Comparison of ENCODE assay signal across 11 cellular contexts in genomic region chr3:132432639-132433038, GRCh38. TPM values are rescaled to one million over a fixed set of nuclear protein-coding genes. Genes with fewer than 3 reads are reported as not detected.
A peak's percentile ranks its signal among the peaks of the same experiment; 100 is the strongest.
DNase-seq lines count a peak whose midpoint lies in the region; ATAC-seq, FAIRE-seq and TF ChIP-seq lines count a peak whose summit lies in the region.
"Had no signal": no experiment of that assay in that cellular context is flagged by ENCODE, and none has a peak within 500 bp of the region (broad histone marks: within the 10 kb centered on the region; RNA-seq: fewer than 3 reads in every experiment).

No MANE protein-coding gene starts in this region.

- no peak overlapping the region for H3K4me3 ChIP-seq in CD4-positive, CD25-positive, alpha-beta regulatory T cell (ENCODE audit: low read depth, low read length)
- H3K4me3 ChIP-seq in IMR-90 (ENCODE audit: insufficient read depth, low read depth, low read length) (no peak overlapping the region), left lung (no peak overlapping the region), kidney (ENCODE audit: low read length in 2 of 2) (no peak overlapping the region)

- H3K36me3 Mint-ChIP-seq in CD4-positive, CD25-positive, alpha-beta regulatory T cell, result no peaks in the 10 kb centered on the region

- no peak overlapping the region for H4K8ac ChIP-seq in IMR-90 (ENCODE audit: low read depth in 2 of 2, low read length in 2 of 2)

- peaks cover 15 to 46% (median 28%) of the 10 kb centered on the region in 4 donors for H3K4me1 Mint-ChIP-seq in CD4-positive, CD25-positive, alpha-beta regulatory T cell

- no peaks in the 10 kb centered on the region for H4K20me1 ChIP-seq in IMR-90 (ENCODE audit: insufficient read depth, low read length)

- no peak overlapping the region for H3K18ac ChIP-seq in IMR-90 (ENCODE audit: low read depth, low read length)

- H3K36me3 ChIP-seq in CD4-positive, CD25-positive, alpha-beta regulatory T cell (ENCODE audit: control insufficient read depth, insufficient read depth, low read length), result peaks cover 3% of the 10 kb centered on the region
- H3K36me3 ChIP-seq in IMR-90 (ENCODE audit: control insufficient read depth, insufficient read depth, low read length), result no peaks in the 10 kb centered on the region
- H3K36me3 ChIP-seq in left lung, result peaks cover 0 to 6% of the 10 kb centered on the region in 2 donors
- no peaks in the 10 kb centered on the region for H3K36me3 ChIP-seq in kidney (ENCODE audit: control insufficient read depth in 1 of 2, insufficient read depth in 2 of 2, low read length in 2 of 2)

- no peaks in the 10 kb centered on the region for H3K4me1 ChIP-seq in CD4-positive, CD25-positive, alpha-beta regulatory T cell (ENCODE audit: control insufficient read depth, insufficient read depth, low read length, poor library complexity, severe bottlenecking)
- H3K4me1 ChIP-seq in IMR-90 (ENCODE audit: control insufficient read depth, insufficient read depth, low read length) (peaks cover 4% of the 10 kb centered on the region), left lung (peaks cover 0 to 40% of the 10 kb centered on the region in 2 donors), kidney (ENCODE audit: control insufficient read depth in 1 of 2, insufficient read depth in 1 of 2, low read depth in 1 of 2, low read length in 2 of 2) (peaks cover 0 to 3% of the 10 kb centered on the region in 2 donors)

- H3K9me3 ChIP-seq in CD4-positive, CD25-positive, alpha-beta regulatory T cell (ENCODE audit: control insufficient read depth in 2 of 2, low read length in 2 of 2), result no peaks in the 10 kb centered on the region
- no peaks in the 10 kb centered on the region for H3K9me3 ChIP-seq in IMR-90 (ENCODE audit: control insufficient read depth, insufficient read depth, low read length)
- no peaks in the 10 kb centered on the region for H3K9me3 ChIP-seq in left lung
- no peaks in the 10 kb centered on the region for H3K9me3 ChIP-seq in kidney (ENCODE audit: control insufficient read depth in 1 of 2, low read length in 2 of 2)

- H3K4me2 ChIP-seq in IMR-90 (ENCODE audit: low read depth, low read length), result no peak overlapping the region; the same call in 1 of the 2 replicates

- no peak overlapping the region for H2AK9ac ChIP-seq in IMR-90 (replicated peaks; ENCODE audit: low read depth, low read length, poor library complexity)

- peaks cover 16 to 42% of the 10 kb centered on the region in 2 experiments for H3K79me1 ChIP-seq in IMR-90 (ENCODE audit: low read depth in 1 of 2, low read length in 2 of 2)

- no peak overlapping the region for H3K4me3 Mint-ChIP-seq in CD4-positive, CD25-positive, alpha-beta regulatory T cell
- H3K4me3 Mint-ChIP-seq: nephron had no signal

- H4K5ac ChIP-seq in IMR-90 (ENCODE audit: low read depth, low read length), result no peak overlapping the region

- no peak overlapping the region for H3K4ac ChIP-seq in IMR-90 (ENCODE audit: low read depth, low read length)

- in situ Hi-C loops in IMR-90 (cut with MboI; ENCODE audit: low sequenced_read_pairs), result loop anchor here (25.0 kb wide), 2 partner anchors 855 to 1470 kb away; no protein-coding TSS in a partner anchor

- no peak overlapping the region for H3K23ac ChIP-seq in IMR-90 (ENCODE audit: low read depth, low read length)

- peak in 2 of 3 donors; percentile 4 to 59 for DNase-seq in CD4-positive, CD25-positive, alpha-beta regulatory T cell
- DNase-seq in IMR-90, result peak; percentile 93
- DNase-seq in amniotic epithelial cell (ENCODE audit: low read depth), result peak; percentile 90
- DNase-seq in left lung, result no peak
- DNase-seq in kidney, result no peak
- no peak for DNase-seq in RPMI8226
- DNase-seq: NCI-H2081; stimulated activated CD8-positive, alpha-beta memory T cell treated with anti-CD3 and anti-CD28 coated beads, Interleukin-4, amount 100 ng/mL, for 48 hours had no signal

- no TSS peak for BruUV-seq in IMR-90 (replicated peaks; lab: Mats Ljungman, UMichigan)

- H3K27ac ChIP-seq in CD4-positive, CD25-positive, alpha-beta regulatory T cell (ENCODE audit: insufficient read depth, low read length, poor library complexity, severe bottlenecking), result no peak overlapping the region
- peak overlapping the region; percentile 43; the same call in 1 of the 2 replicates for H3K27ac ChIP-seq in IMR-90 (ENCODE audit: insufficient read depth, low read length)
- H3K27ac ChIP-seq in left lung, result peak overlapping the region; percentile 13 to 35
- no peak overlapping the region for H3K27ac ChIP-seq in kidney (ENCODE audit: low read depth in 2 of 2, low read length in 2 of 2)

- no peak overlapping the region for H2AK5ac ChIP-seq in IMR-90 (ENCODE audit: low read depth, low read length)

- no peak for FAIRE-seq in kidney (lab: Jason Lieb, UNC)

- WGBS in IMR-90 (ENCODE audit: extremely low coverage in 2 of 2, insufficient read length in 1 of 2), 2 experiments, result no CpG with 5 or more reads among the region's 2 CpGs

- H3K9me1 ChIP-seq in IMR-90 (ENCODE audit: insufficient read depth, low read length), result peaks cover 4% of the 10 kb centered on the region

- H2AFZ ChIP-seq in IMR-90 (replicated peaks; ENCODE audit: low read length, poor library complexity), result no peak overlapping the region

- TF ChIP-seq POLR2A in IMR-90 (IDR thresholded peaks at IDR 0.05; ENCODE audit: low read depth, low read length), result no peak

- TF ChIP-seq CTCF in IMR-90 (conservative IDR thresholded peaks at IDR 0.05; ENCODE audit: low read depth, low read length) (no peak), left lung (IDR thresholded peaks at IDR 0.05) (no peak), kidney (IDR thresholded peaks at IDR 0.05; ENCODE audit: borderline replicate concordance, extremely low read depth, insufficient read depth) (no peak)

- H3K14ac ChIP-seq in IMR-90 (replicated peaks; ENCODE audit: low read depth, low read length), result no peak overlapping the region

- peak overlapping the region; percentile 25 for H2BK5ac ChIP-seq in IMR-90 (ENCODE audit: low read depth, low read length, poor library complexity, severe bottlenecking)

- POLR2A ChIA-PET in IMR-90 (lab: Charles Lee; ENCODE audit: unreplicated experiment), result no interaction called here

- H3K27ac Mint-ChIP-seq in CD4-positive, CD25-positive, alpha-beta regulatory T cell, result no peak overlapping the region
- H3K27ac Mint-ChIP-seq: nephron had no signal

- H3K56ac ChIP-seq in IMR-90 (ENCODE audit: extremely low read depth, insufficient read depth, low read length), result no peak overlapping the region

- H3K27me3 Mint-ChIP-seq in CD4-positive, CD25-positive, alpha-beta regulatory T cell, result no peaks in the 10 kb centered on the region

- no peak overlapping the region for H4K91ac ChIP-seq in IMR-90 (ENCODE audit: insufficient read depth, low read depth, low read length)

- dilution Hi-C loops in IMR-90 (cut with HindIII; ENCODE audit: low sequenced_read_pairs, unreplicated experiment), result no loop called here

- intact Hi-C loops in IMR-90 (cut with micrococcal nuclease), result no loop called here
- intact Hi-C loops in left lung (cut with DNase I), result no loop called here
- intact Hi-C loops in kidney (cut with DNase I), result no loop called here

- CTCF ChIA-PET in IMR-90 (lab: Yijun Ruan, JAX), result interaction anchor here (0.6 kb wide), 1 partner anchor 1704 kb away, joined by 5 read pairs; no protein-coding TSS in a partner anchor

- H2BK120ac ChIP-seq in IMR-90 (ENCODE audit: low read depth, low read length), result no peak overlapping the region

- H3K9me3 Mint-ChIP-seq in CD4-positive, CD25-positive, alpha-beta regulatory T cell, result no peaks in the 10 kb centered on the region
- H3K9me3 Mint-ChIP-seq: nephron had no signal

- TF ChIP-seq RAD21 in IMR-90 (IDR thresholded peaks at IDR 0.05; ENCODE audit: low read length), result no peak

- H3K27me3 ChIP-seq in CD4-positive, CD25-positive, alpha-beta regulatory T cell (ENCODE audit: control insufficient read depth, insufficient read depth, low read length), result no peaks in the 10 kb centered on the region
- no peaks in the 10 kb centered on the region for H3K27me3 ChIP-seq in IMR-90 (ENCODE audit: control insufficient read depth, insufficient read depth, low read length)
- H3K27me3 ChIP-seq in left lung, result no peaks in the 10 kb centered on the region

- H3K9ac ChIP-seq in IMR-90 (ENCODE audit: low read depth, low read length), result no peak overlapping the region
- H3K9ac ChIP-seq in kidney (ENCODE audit: low read length in 2 of 2), result no peak overlapping the region

- H2BK15ac ChIP-seq in IMR-90 (ENCODE audit: low read depth, low read length), result no peak overlapping the region

- peak; percentile 95 to 96 for ATAC-seq in CD4-positive, CD25-positive, alpha-beta regulatory T cell (ENCODE audit: low read depth in 2 of 2)
- peak; percentile 92 for ATAC-seq in IMR-90 (ENCODE audit: low read depth)
- peak; percentile 82 for ATAC-seq in left lung
- no peak for ATAC-seq in HG03469 (IDR thresholded peaks at IDR 0.05; ENCODE audit: unreplicated experiment)
- ATAC-seq in HG03139 (IDR thresholded peaks at IDR 0.05; ENCODE audit: unreplicated experiment), result no peak

- no peak overlapping the region for H2BK20ac ChIP-seq in IMR-90 (ENCODE audit: low read depth, low read length)

TF ChIP-seq in IMR-90, 13 proteins besides CTCF, POLR2A, EP300 and RAD21:
- TF ChIP-seq CEBPB (IDR thresholded peaks at IDR 0.05; ENCODE audit: low read depth, low read length), result 0 out of 2 replicates have a peak, but pooled peaks have one; percentile 9
- peak; percentile 81 for TF ChIP-seq BHLHE40 (IDR thresholded peaks at IDR 0.05; ENCODE audit: low read depth, low read length)
- peak; percentile 89 for TF ChIP-seq FOS (IDR thresholded peaks at IDR 0.05; ENCODE audit: low read depth, low read length)
- TF ChIP-seq USF2 (IDR thresholded peaks at IDR 0.05; ENCODE audit: low read depth, low read length), result no peak; the same call in 1 of the 2 replicates

RNA-seq across cellular contexts. Expression of gene DNAJC13, which starts 15.3 kb away (rescaled TPM):
- total RNA-seq in CD4-positive, CD25-positive, alpha-beta regulatory T cell, result 29.4 TPM
- polyA plus RNA-seq in CD4-positive, CD25-positive, alpha-beta regulatory T cell, result 10 to 100 TPM in 2 of 4 donors, 1 to 10 TPM in 2; 7.1 to 12.7 (median 9.1) TPM
- 48.6 and 67.8 TPM in 2 replicates for total RNA-seq in IMR-90 (2012; rRNA removed)
- 13.7 and 16.4 TPM in 2 replicates for polyA plus RNA-seq in IMR-90 (2012; rRNA removed)
- 2.6 and 3.2 TPM in 2 replicates for polyA plus RNA-seq in IMR-90 (2012; cell fraction: cytosol; rRNA removed)
- polyA plus RNA-seq in IMR-90 (2012; cell fraction: nucleus; rRNA removed; ENCODE audit: low replicate concordance), result 3.4 and 28.1 TPM in 2 replicates
- total RNA-seq in left lung, result 10 to 100 TPM; 41.2 to 54.6 TPM
- 43.1 TPM for total RNA-seq in kidney
- polyA plus RNA-seq in kidney (ENCODE audit: insufficient read depth, low read depth, low replicate concordance), result 11.5 TPM

Comparison
In these comparisons a context has a peak if more than half of its experiments do, and no peak if none do; other contexts are left out.
1. ATAC-seq: peak in CD4-positive, CD25-positive, alpha-beta regulatory T cell (2 of 2), IMR-90 (single experiment) and left lung (single experiment); none in HG03469 (single experiment) and HG03139 (single experiment).
2. DNase-seq: peak in CD4-positive, CD25-positive, alpha-beta regulatory T cell (2 of 3), IMR-90 (single experiment) and amniotic epithelial cell (single experiment); none in left lung (0 of 2), kidney (single experiment) and RPMI8226 (single experiment).
3. H3K27ac ChIP-seq: peak in IMR-90 (single experiment) and left lung (2 of 2); none in CD4-positive, CD25-positive, alpha-beta regulatory T cell (single experiment) and kidney (0 of 2).